11 cellular contexts compared by ENCODE assay signal in genomic region chrX:112761239-112762207, GRCh38.
A peak's percentile ranks its signal among the peaks of the same experiment; 100 is the strongest.
DNase-seq lines count a peak whose midpoint lies in the region; ATAC-seq, FAIRE-seq and TF ChIP-seq lines count a peak whose summit lies in the region.
"Had no signal": no experiment of that assay in that cellular context is flagged by ENCODE, and none has a peak within 500 bp of the region (broad histone marks: within the 10 kb centered on the region; RNA-seq: fewer than 3 reads in every experiment).

No MANE protein-coding gene starts in this region.

- no peak for TF ChIP-seq POLR2A in H54 (IDR thresholded peaks at IDR 0.05; ENCODE audit: low read depth, low read length)
- TF ChIP-seq POLR2A in thyroid gland (IDR thresholded peaks at IDR 0.05): no peak

- H3K4me1 ChIP-seq in OCI-LY3 (ENCODE audit: low read length) (peaks cover 42% of the 10 kb centered on the region), thyroid gland (no peaks in the 10 kb centered on the region)

- H3K27me3 ChIP-seq in OCI-LY3 (ENCODE audit: low read depth, low read length) (no peaks in the 10 kb centered on the region), thyroid gland (no peaks in the 10 kb centered on the region)
- H3K27me3 ChIP-seq: neutrophil had no signal

- peak overlapping the region; percentile 27; the same call in 1 of the 2 replicates for H2AFZ ChIP-seq in OCI-LY3 (ENCODE audit: low read depth, low read length)

- ATAC-seq in GM19468 (IDR thresholded peaks at IDR 0.05; ENCODE audit: extremely low read depth, unreplicated experiment) (peak; percentile 75), HG03060 (IDR thresholded peaks at IDR 0.05; ENCODE audit: low read depth, unreplicated experiment) (peak; percentile 75)

- H3K9me3 ChIP-seq in OCI-LY3 (ENCODE audit: insufficient read depth, low read length) (no peaks in the 10 kb centered on the region), thyroid gland (no peaks in the 10 kb centered on the region)
- H3K9me3 ChIP-seq: neutrophil had no signal

- peak overlapping the region; percentile 48 for H3K9ac ChIP-seq in OCI-LY3 (ENCODE audit: low read length)

- no peaks in the 10 kb centered on the region for H4K20me1 ChIP-seq in OCI-LY3 (ENCODE audit: insufficient read depth, low read length)

- H3K79me2 ChIP-seq in OCI-LY3 (ENCODE audit: low read length): no peaks in the 10 kb centered on the region

- peak; percentile 36 for DNase-seq in GM13976 (ENCODE audit: low spot score)
- DNase-seq in H54 (ENCODE audit: insufficient read length, low spot score): no peak
- no peak for DNase-seq in NCI-H510A (lab: John Stamatoyannopoulos, UW)
- no peak for DNase-seq in DMS 273 treated with DMSO at 0.1 percent for 48 hours (lab: John Stamatoyannopoulos, UW)
- no peak for DNase-seq in thyroid gland
- DNase-seq: COR-L47, NCI-H2171 had no signal

- in situ Hi-C loops in GM13976 (cut with MboI; ENCODE audit: low sequenced_read_pairs, unreplicated experiment): no loop called here

- TF ChIP-seq CTCF in GM13976 (IDR thresholded peaks at IDR 0.05; ENCODE audit: borderline replicate concordance, control extremely low read depth, extremely low read depth, insufficient read depth, missing control alignments): no peak
- TF ChIP-seq CTCF in OCI-LY3 (IDR thresholded peaks at IDR 0.05; ENCODE audit: low read depth, low read length): no peak
- no peak for TF ChIP-seq CTCF in thyroid gland (IDR thresholded peaks at IDR 0.05)

- intact Hi-C loops in thyroid gland (cut with DNase I): no loop called here

- WGBS in thyroid gland, 2 donors: 82 to 86% methylated on average over 7 of the region's 7 CpGs

- no peak for FAIRE-seq in H54 (lab: Jason Lieb, UNC)

- peak overlapping the region; percentile 65 for H3K4me2 ChIP-seq in OCI-LY3 (ENCODE audit: low read length)

- H3K4me3 ChIP-seq in OCI-LY3 (ENCODE audit: low read length) (peak overlapping the region; percentile 54), thyroid gland (replicated peaks in 1 of 3) (no peak overlapping the region)

- H3K27ac ChIP-seq in OCI-LY3 (ENCODE audit: low read length) (peak overlapping the region; percentile 90), thyroid gland (no peak overlapping the region)
- H3K27ac ChIP-seq: neutrophil had no signal

- H3K36me3 ChIP-seq in OCI-LY3 (replicated peaks; ENCODE audit: low read depth, low read length): peaks cover 6% of the 10 kb centered on the region
- no peaks in the 10 kb centered on the region for H3K36me3 ChIP-seq in thyroid gland
- H3K36me3 ChIP-seq: neutrophil had no signal
